Comparison of ENCODE assay signal across 13 cellular contexts in the genomic region with DNA sequence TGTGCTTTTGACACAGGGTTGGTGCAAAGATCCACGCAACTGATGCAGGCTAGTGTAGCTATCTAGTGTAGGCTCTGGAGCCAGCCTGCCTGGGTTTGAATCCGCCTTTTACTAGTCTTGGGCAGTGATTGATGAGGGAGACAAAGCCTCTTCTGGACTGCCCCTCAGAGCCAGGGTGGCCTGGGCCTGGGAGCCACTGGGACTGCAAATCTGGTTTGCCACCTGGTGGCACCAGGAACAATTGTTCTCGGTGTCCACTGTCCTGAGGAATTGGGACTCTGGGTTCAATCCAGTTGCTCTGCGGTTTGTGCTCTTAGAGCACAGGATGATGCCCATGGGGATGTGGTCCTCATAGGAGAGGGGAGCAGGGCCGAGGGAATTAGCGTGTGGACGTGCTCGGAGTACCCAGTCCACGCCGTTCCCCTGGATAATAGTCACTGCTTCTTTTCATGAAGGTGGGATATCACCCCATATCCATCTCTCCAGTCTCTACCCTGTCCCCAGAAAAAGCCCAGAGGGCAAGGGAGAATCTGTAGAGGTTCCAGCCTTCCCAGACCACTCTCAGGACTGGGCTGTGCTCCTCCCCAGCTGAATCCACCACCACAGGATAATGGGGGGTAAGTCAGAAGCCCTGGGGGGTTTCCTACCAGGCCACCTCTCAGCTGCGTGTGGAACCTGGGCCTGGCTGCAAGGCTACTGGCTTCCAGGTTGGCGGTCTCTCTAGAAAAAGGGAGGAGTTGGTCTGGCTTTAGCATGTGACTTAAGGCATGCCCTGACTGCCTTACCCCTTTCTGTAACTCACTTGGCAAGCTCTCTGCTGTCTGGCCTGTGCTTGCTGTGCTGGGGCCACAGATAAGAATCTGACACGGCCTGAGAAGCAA. TPM values are rescaled to one million over a fixed set of nuclear protein-coding genes. Genes with fewer than 3 reads are reported as not detected.
DNase-seq lines count a peak whose midpoint lies in the region; ATAC-seq, FAIRE-seq and TF ChIP-seq lines count a peak whose summit lies in the region.
"Had no signal": no experiment of that assay in that cellular context is flagged by ENCODE, and none has a peak within 500 bp of the region (broad histone marks: within the 10 kb centered on the region; RNA-seq: fewer than 3 reads in every experiment).

No MANE protein-coding gene starts in this region.

- CTCF ChIA-PET in activated CD8-positive, alpha-beta T cell treated with anti-CD3 and anti-CD28 coated beads for 36 hours (lab: Charles Lee) = no interaction called here

- H3K27ac ChIP-seq in 22Rv1 = no peak overlapping the region
- no peak overlapping the region for H3K27ac ChIP-seq in GM23248

- peaks cover 16% of the 10 kb centered on the region; the same call in 1 of the 2 replicates for H3F3A ChIP-seq in GM23248 (ENCODE audit: insufficient read depth)

- in situ Hi-C loops in GM23248 (cut with MboI) = loop anchor here (25.0 kb wide), 1 partner anchor 560 kb away; a partner anchor contains a TSS

- H3K9ac ChIP-seq in GM23248 = no peak overlapping the region

- no peaks in the 10 kb centered on the region for H4K20me1 ChIP-seq in GM23248 (ENCODE audit: insufficient read depth)

- peaks cover 8% of the 10 kb centered on the region for H3K4me1 ChIP-seq in GM23248 (ENCODE audit: insufficient read depth)

- no peak for TF ChIP-seq POLR2A in GM12892 (IDR thresholded peaks at IDR 0.05; ENCODE audit: low read depth, low read length)

- no peak overlapping the region for H3K4me3 ChIP-seq in GM23248

- peak overlapping the region; percentile 88 for H3K4me3 Mint-ChIP-seq in activated CD8-positive, alpha-beta T cell treated with anti-CD3 and anti-CD28 coated beads for 36 hours

- H3K9me2 ChIP-seq in GM23248 (ENCODE audit: insufficient read depth) = no peaks in the 10 kb centered on the region

- peaks cover 16% of the 10 kb centered on the region for H3K36me3 Mint-ChIP-seq in activated CD8-positive, alpha-beta T cell treated with anti-CD3 and anti-CD28 coated beads for 36 hours (ENCODE audit: low read depth)

- H3K4me1 Mint-ChIP-seq in activated CD8-positive, alpha-beta T cell treated with anti-CD3 and anti-CD28 coated beads for 36 hours (ENCODE audit: low read depth) = peaks cover 39% of the 10 kb centered on the region

- no peaks in the 10 kb centered on the region for H3K9me3 Mint-ChIP-seq in activated CD8-positive, alpha-beta T cell treated with anti-CD3 and anti-CD28 coated beads for 36 hours

- H3K27me3 ChIP-seq in GM23248 (replicated peaks; ENCODE audit: insufficient read depth) = no peaks in the 10 kb centered on the region
- H3K27me3 ChIP-seq: heart right ventricle had no signal

- H3K36me3 ChIP-seq in GM23248 (ENCODE audit: low read depth) = no peaks in the 10 kb centered on the region

- POLR2A ChIA-PET in activated CD8-positive, alpha-beta T cell treated with anti-CD3 and anti-CD28 coated beads for 36 hours (lab: Charles Lee) = interaction anchor here (0.9 to 1.9 kb wide), 3 partner anchors 9 to 12 kb away, joined by 3 to 7 read pairs (median 4); a partner anchor contains a TSS

- peaks cover 23% of the 10 kb centered on the region for H3K79me2 ChIP-seq in GM23248 (ENCODE audit: insufficient read depth)

- H3K9me3 ChIP-seq in GM23248 (ENCODE audit: low read depth) = no peaks in the 10 kb centered on the region
- H3K9me3 ChIP-seq: heart right ventricle had no signal

- TF ChIP-seq CTCF in 22Rv1 (IDR thresholded peaks at IDR 0.05) = peak; percentile 24
- TF ChIP-seq CTCF in activated CD8-positive, alpha-beta T cell treated with anti-CD3 and anti-CD28 coated beads for 36 hours (IDR thresholded peaks at IDR 0.05) = no peak

- no peak for FAIRE-seq in GM12892 (lab: Jason Lieb, UNC)
- FAIRE-seq: bronchial epithelial cell, G401.6 had no signal

- H3K27me3 Mint-ChIP-seq in activated CD8-positive, alpha-beta T cell treated with anti-CD3 and anti-CD28 coated beads for 36 hours = no peaks in the 10 kb centered on the region

- H3K27ac Mint-ChIP-seq in activated CD8-positive, alpha-beta T cell treated with anti-CD3 and anti-CD28 coated beads for 36 hours = no peak overlapping the region

- H3K4me2 ChIP-seq in GM23248 (ENCODE audit: unreplicated experiment) = no peak overlapping the region

- no peak overlapping the region for H2AFZ ChIP-seq in GM23248

- 87 to 91% methylated on average over 13 of the region's 13 CpGs for WGBS in GM23248 (ENCODE audit: low coverage in 1 of 2, low lambda C conversion rate in 2 of 2, missing lambda C conversion rate in 2 of 2), 2 experiments

- ATAC-seq in activated CD8-positive, alpha-beta T cell treated with anti-CD3 and anti-CD28 coated beads for 36 hours = no peak
- ATAC-seq in HG02973 (IDR thresholded peaks at IDR 0.05; ENCODE audit: unreplicated experiment) = no peak
- ATAC-seq: heart right ventricle had no signal

- intact Hi-C loops in activated CD8-positive, alpha-beta T cell treated with anti-CD3 and anti-CD28 coated beads for 36 hours (cut with micrococcal nuclease) = no loop called here

- DNase-seq in ELR (ENCODE audit: low read depth) (peak; percentile 32), kidney tubule cell (ENCODE audit: low spot score) (peak; percentile 13), GM12892 (ENCODE audit: insufficient read length) (no peak), GM23248 (no peak), 8988T (no peak)
- no peak for DNase-seq in activated CD8-positive, alpha-beta T cell treated with anti-CD3 and anti-CD28 coated beads for 36 hours
- DNase-seq: heart right ventricle, NCI-H2171 treated with DMSO at 0.1 percent for 48 hours, T-helper 9 cell had no signal

RNA-seq across cellular contexts. Expression of a gene that starts 1.9 kb away (rescaled TPM):
- 10 to 100 TPM; 19.3 to 21.9 TPM for total RNA-seq in activated CD8-positive, alpha-beta T cell treated with anti-CD3 and anti-CD28 coated beads for 36 hours
- 8.2 TPM for polyA plus RNA-seq in GM12892 (2012; ENCODE audit: missing spikeins)
- 42.7 and 53.5 TPM in 2 replicates for total RNA-seq in GM23248 (2014; rRNA removed; shearing (Covaris generic))
- polyA plus RNA-seq in GM23248 (2016; fragmentation: Nextera tagmentation; extraction: Ambion mirVana) = 35.2 and 37.9 TPM in 2 replicates

RNA-seq across cellular contexts. Expression of a gene that starts 9.8 kb away (rescaled TPM):
- total RNA-seq in activated CD8-positive, alpha-beta T cell treated with anti-CD3 and anti-CD28 coated beads for 36 hours = 100 to 1,000 TPM; 118 to 120 TPM
- 86.8 TPM for polyA plus RNA-seq in GM12892 (2012; ENCODE audit: missing spikeins)
- 137 and 138 TPM in 2 replicates for total RNA-seq in GM23248 (2014; rRNA removed; shearing (Covaris generic))
- polyA plus RNA-seq in GM23248 (2016; fragmentation: Nextera tagmentation; extraction: Ambion mirVana) = 254 and 282 TPM in 2 replicates

RNA-seq across cellular contexts. Expression of a gene that starts 47.5 kb away (rescaled TPM):
- total RNA-seq in activated CD8-positive, alpha-beta T cell treated with anti-CD3 and anti-CD28 coated beads for 36 hours = 10 to 100 TPM; 71.4 to 76.7 TPM
- polyA plus RNA-seq in GM12892 (2012; ENCODE audit: missing spikeins) = 43.8 TPM
- total RNA-seq in GM23248 (2014; rRNA removed; shearing (Covaris generic)) = 21.9 and 22.9 TPM in 2 replicates
- polyA plus RNA-seq in GM23248 (2016; fragmentation: Nextera tagmentation; extraction: Ambion mirVana) = 6.1 and 8.0 TPM in 2 replicates

Comparison
In these comparisons a context has a peak if more than half of its experiments do, and no peak if none do; other contexts are left out.
1. DNase-seq: peak in ELR (single experiment) and kidney tubule cell (single experiment); none in activated CD8-positive, alpha-beta T cell treated with anti-CD3 and anti-CD28 coated beads for 36 hours (single experiment), GM12892 (single experiment), GM23248 (single experiment) and 8988T (single experiment).